ENCODE assay signal across 2 cellular contexts in genomic region chr9:4665357-4665756, GRCh38.
TF ChIP-seq lines count a peak whose summit lies in the region.

No MANE protein-coding gene starts in this region.

TF ChIP-seq in H1, 55 proteins besides CTCF, POLR2A, EP300 and RAD21 (continued from another document):
- no peak for TF ChIP-seq ATF2 (IDR thresholded peaks at IDR 0.05; ENCODE audit: low read length)
- TF ChIP-seq SAP30 (IDR thresholded peaks at IDR 0.05; ENCODE audit: insufficient read depth, insufficient replicate concordance, low read length) = no peak
- TF ChIP-seq ATF3 (IDR thresholded peaks at IDR 0.05; ENCODE audit: insufficient read depth, low read depth, low read length) = no peak
- TF ChIP-seq SIN3A (conservative IDR thresholded peaks at IDR 0.05 in 1 of 2, IDR thresholded peaks at IDR 0.05 in 1 of 2; ENCODE audit: low read depth in 1 of 2, low read length in 2 of 2) = no peak
- no peak for TF ChIP-seq TEAD4 (IDR thresholded peaks at IDR 0.05; ENCODE audit: low read depth, low read length)
- no peak for TF ChIP-seq RBBP5 (IDR thresholded peaks at IDR 0.05; ENCODE audit: borderline replicate concordance, low read depth, low read length)
- no peak for TF ChIP-seq CBX8 (IDR thresholded peaks at IDR 0.05; ENCODE audit: borderline replicate concordance, low read depth, low read length)
- no peak for TF ChIP-seq SP1 (IDR thresholded peaks at IDR 0.05; ENCODE audit: low read depth, low read length)
TF ChIP-seq in H1: peak in this region for 0.

TF ChIP-seq in neural cell, 6 proteins besides CTCF, POLR2A, EP300 and RAD21 (continued from another document):
- no peak for TF ChIP-seq EZH2 (IDR thresholded peaks at IDR 0.05; ENCODE audit: borderline replicate concordance, insufficient read depth, low read length, poor library complexity, severe bottlenecking)
- no peak for TF ChIP-seq POLR2AphosphoS5 (IDR thresholded peaks at IDR 0.05)
- no peak for TF ChIP-seq SMC3 (conservative IDR thresholded peaks at IDR 0.05; ENCODE audit: poor library complexity)
- no peak for TF ChIP-seq TAF1 (IDR thresholded peaks at IDR 0.05; ENCODE audit: low read depth)
- no peak for TF ChIP-seq REST (IDR thresholded peaks at IDR 0.05; ENCODE audit: borderline replicate concordance)
